8 cellular contexts compared by ENCODE assay signal in the genomic region with DNA sequence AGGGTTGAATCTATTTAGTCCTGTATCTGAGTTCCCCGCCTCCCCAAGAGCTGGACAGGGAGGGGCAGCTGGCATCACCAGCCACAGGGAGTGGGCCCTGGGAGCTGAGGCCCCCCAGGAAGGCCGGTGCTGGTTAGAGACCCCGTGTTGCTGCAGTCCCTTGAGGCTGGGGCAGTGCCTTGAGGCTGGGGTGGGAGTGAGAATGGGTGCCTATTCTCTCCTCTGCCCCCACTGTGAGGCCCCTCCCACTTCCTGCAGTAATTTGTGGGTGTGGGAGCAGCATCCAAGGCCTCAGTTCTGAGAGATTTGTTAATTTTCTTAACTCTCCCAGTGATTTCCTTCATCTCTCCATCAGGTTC. TPM values are rescaled to one million over a fixed set of nuclear protein-coding genes. Genes with fewer than 3 reads are reported as not detected.
DNase-seq lines count a peak whose midpoint lies in the region; FAIRE-seq and TF ChIP-seq lines count a peak whose summit lies in the region.

No MANE protein-coding gene starts in this region.

- H3K27me3 ChIP-seq in tibial nerve, result no peaks in the 10 kb centered on the region

- TF ChIP-seq POLR2A in lower leg skin (IDR thresholded peaks at IDR 0.05) (no peak), tibial nerve (IDR thresholded peaks at IDR 0.05) (no peak), GM12892 (IDR thresholded peaks at IDR 0.05; ENCODE audit: low read depth, low read length) (no peak)

- WGBS in lower leg skin, 2 donors, result 30 to 32% methylated on average over 3 of the region's 3 CpGs
- 0 to 36% methylated on average over 3 of the region's 3 CpGs for WGBS in tibial nerve, 2 donors

- peaks cover 0 to 67% (median 46%) of the 10 kb centered on the region in 4 donors for H3K4me1 ChIP-seq in tibial nerve

- TF ChIP-seq CTCF in lower leg skin (IDR thresholded peaks at IDR 0.05), result no peak
- TF ChIP-seq CTCF in tibial nerve (IDR thresholded peaks at IDR 0.05), result no peak

- no peaks in the 10 kb centered on the region for H3K9me3 ChIP-seq in tibial nerve

- peaks cover 0 to 5% (median 0%) of the 10 kb centered on the region in 3 donors for H3K36me3 ChIP-seq in tibial nerve

- peak; percentile 63 for DNase-seq in activated gamma-delta T cell treated with Interleukin-2 at 50 U/mL for 16 hours
- DNase-seq in activated gamma-delta T cell (lab: John Stamatoyannopoulos, UW), result no peak
- peak; percentile 30 for DNase-seq in activated gamma-delta T cell treated with anti-CD3 and anti-CD28 coated beads, Interleukin-2, amount 50 U/mL, for 16 hours (ENCODE audit: low read depth)
- DNase-seq in lower leg skin (ENCODE audit: low spot score in 2 of 2), result peak; percentile 28 to 84
- no peak for DNase-seq in tibial nerve (ENCODE audit: low spot score in 2 of 2)
- DNase-seq in NCI-H2171 treated with DMSO at 0.1 percent for 48 hours (lab: John Stamatoyannopoulos, UW), result no peak
- no peak for DNase-seq in pons (ENCODE audit: low spot score)
- no peak for DNase-seq in GM12892 (ENCODE audit: insufficient read length)

- intact Hi-C loops in lower leg skin (cut with DNase I; ENCODE audit: low total_unique reads), result no loop called here

- H3K4me3 ChIP-seq in lower leg skin (ENCODE audit: low read depth, poor library complexity, severe bottlenecking), result no peak overlapping the region
- H3K4me3 ChIP-seq in tibial nerve, result no peak overlapping the region

- no peak for TF ChIP-seq EP300 in tibial nerve (IDR thresholded peaks at IDR 0.05)

- FAIRE-seq in GM12892 (lab: Jason Lieb, UNC), result no peak

- H3K27ac ChIP-seq in tibial nerve, result peak overlapping the region; percentile 88 to 99 (median 94)

RNA-seq across cellular contexts. Expression of a gene that starts 2.5 kb away (rescaled TPM):
- total RNA-seq in lower leg skin, result 100 to 1,000 TPM in 2 of 4 donors, 10 to 100 TPM in 2; 78.3 to 113 (median 104) TPM
- 10 to 100 TPM; 48.0 to 90.4 (median 69.1) TPM for total RNA-seq in tibial nerve
- 49.4 TPM for polyA plus RNA-seq in GM12892 (2012; ENCODE audit: missing spikeins)

RNA-seq across cellular contexts. Expression of a gene that starts 4.1 kb away (rescaled TPM):
- total RNA-seq in lower leg skin, result 100 to 1,000 TPM; 115 to 171 (median 153) TPM
- 100 to 1,000 TPM in 3 of 4 donors, 10 to 100 TPM in 1; 85.0 to 184 (median 121) TPM for total RNA-seq in tibial nerve
- polyA plus RNA-seq in GM12892 (2012; ENCODE audit: missing spikeins), result 30.7 TPM

RNA-seq across cellular contexts. Expression of a gene that starts 26.8 kb away (rescaled TPM):
- total RNA-seq in lower leg skin (1 to 10 TPM; 4.8 to 9.8 (median 7.6) TPM), tibial nerve (10 to 100 TPM; 26.7 to 57.9 (median 50.2) TPM)
- polyA plus RNA-seq in GM12892 (2012; ENCODE audit: missing spikeins), result 0.15 TPM

Comparison
In these comparisons a context has a peak if more than half of its experiments do, and no peak if none do; other contexts are left out.
1. DNase-seq: peak in activated gamma-delta T cell treated with Interleukin-2 at 50 U/mL for 16 hours (single experiment), activated gamma-delta T cell treated with anti-CD3 and anti-CD28 coated beads, Interleukin-2, amount 50 U/mL, for 16 hours (single experiment) and lower leg skin (2 of 2); none in activated gamma-delta T cell (single experiment), tibial nerve (0 of 2), NCI-H2171 treated with DMSO at 0.1 percent for 48 hours (single experiment), pons (single experiment) and GM12892 (single experiment).